11 cellular contexts compared by ENCODE assay signal in the genomic region with DNA sequence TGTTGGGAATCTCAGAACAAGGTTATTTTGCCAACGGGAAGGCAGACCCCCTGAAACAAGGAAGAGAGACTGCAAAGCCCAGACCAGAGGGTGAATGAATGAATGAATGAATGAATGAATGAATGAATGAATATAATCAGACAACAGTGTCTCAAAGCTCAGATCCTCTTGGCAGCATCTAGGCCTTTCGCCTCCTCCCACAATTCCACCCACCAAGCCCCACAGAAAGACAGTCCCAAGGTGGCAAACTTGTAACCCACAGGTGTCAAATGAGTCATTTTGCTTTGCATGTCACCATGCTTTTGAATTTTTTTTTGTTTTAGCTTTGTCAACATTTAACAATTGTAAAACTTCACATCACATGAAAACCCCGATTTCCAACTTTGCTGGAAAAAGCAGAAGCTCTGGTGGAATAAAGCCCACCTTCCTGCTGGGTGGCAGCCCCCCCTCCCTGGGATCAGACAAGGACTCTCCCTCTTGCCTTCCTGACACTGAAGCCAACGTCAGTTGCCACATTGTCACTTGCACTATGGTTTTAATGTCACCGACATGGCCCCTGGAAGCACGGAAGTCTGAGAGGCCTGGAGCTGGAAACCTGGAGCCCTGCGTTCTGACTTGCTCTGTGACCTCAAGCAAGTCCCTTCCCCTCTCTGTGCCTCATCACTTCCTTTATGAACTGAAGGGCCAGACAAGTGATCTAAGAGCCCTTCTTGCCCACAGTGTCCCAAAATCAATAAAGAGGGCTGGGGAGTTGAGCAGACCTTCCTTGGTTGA.
DNase-seq lines count a peak whose midpoint lies in the region; ATAC-seq and TF ChIP-seq lines count a peak whose summit lies in the region.
"Had no signal": no experiment of that assay in that cellular context is flagged by ENCODE, and none has a peak within 500 bp of the region (broad histone marks: within the 10 kb centered on the region; RNA-seq: fewer than 3 reads in every experiment).

No MANE protein-coding gene starts in this region.

- H3K4me1 ChIP-seq in heart left ventricle = peaks cover 0 to 10% (median 0%) of the 10 kb centered on the region in 12 donors
- peaks cover 13% of the 10 kb centered on the region for H3K4me1 ChIP-seq in lower lobe of right lung

- no peak overlapping the region for H3K27ac ChIP-seq in heart left ventricle
- H3K27ac ChIP-seq in lower lobe of right lung = no peak overlapping the region

- H3K27me3 Mint-ChIP-seq in stimulated activated naive CD8-positive, alpha-beta T cell treated with anti-CD3 and anti-CD28 coated beads, Interleukin-15, Interleukin-2, amounts not matched to agents 100 ng/mL and 50 ng/mL, for 24 hours = no peaks in the 10 kb centered on the region

- TF ChIP-seq CTCF in heart left ventricle (IDR thresholded peaks at IDR 0.05) (no peak), lower lobe of right lung (IDR thresholded peaks at IDR 0.05) (no peak)

- ATAC-seq in heart left ventricle (no peak), lower lobe of right lung (no peak), GM19455 (IDR thresholded peaks at IDR 0.05; ENCODE audit: unreplicated experiment) (no peak)
- ATAC-seq: esophagus mucosa had no signal

- H3K4me3 ChIP-seq in heart left ventricle (no peak overlapping the region), lower lobe of right lung (no peak overlapping the region)

- H3K36me3 ChIP-seq in heart left ventricle = no peaks in the 10 kb centered on the region
- no peaks in the 10 kb centered on the region for H3K36me3 ChIP-seq in lower lobe of right lung

- no peaks in the 10 kb centered on the region for H3K9me3 ChIP-seq in heart left ventricle
- H3K9me3 ChIP-seq in lower lobe of right lung = no peaks in the 10 kb centered on the region

- intact Hi-C loops in cardiac septum (cut with DNase I) (no loop called here), heart left ventricle (cut with DNase I) (no loop called here), lower lobe of right lung (cut with DNase I) (no loop called here)

- peak overlapping the region; percentile 79 for H3K27ac Mint-ChIP-seq in stimulated activated naive CD8-positive, alpha-beta T cell treated with anti-CD3 and anti-CD28 coated beads, Interleukin-15, Interleukin-2, amounts not matched to agents 100 ng/mL and 50 ng/mL, for 24 hours

- peak; percentile 49 for DNase-seq in cardiac septum (ENCODE audit: low spot score)
- DNase-seq in heart left ventricle = no peak
- peak; percentile 9 to 29 for DNase-seq in activated CD4-positive, alpha-beta T cell treated with anti-CD3 and anti-CD28 coated beads, Interleukin-2, amount 50 U/mL, for 48 hours
- DNase-seq in lower lobe of right lung = peak; percentile 9
- DNase-seq in GM19240 (ENCODE audit: insufficient read length, low spot score) = no peak
- DNase-seq in DMS153 treated with DMSO at 0.1 percent for 48 hours (lab: John Stamatoyannopoulos, UW; ENCODE audit: unreplicated experiment) = no peak
- DNase-seq: HCEC 1CT, small intestine had no signal

- no peak for TF ChIP-seq POLR2A in heart left ventricle (IDR thresholded peaks at IDR 0.05)

- H3K9me3 Mint-ChIP-seq in stimulated activated naive CD8-positive, alpha-beta T cell treated with anti-CD3 and anti-CD28 coated beads, Interleukin-15, Interleukin-2, amounts not matched to agents 100 ng/mL and 50 ng/mL, for 24 hours = no peaks in the 10 kb centered on the region

- no peak overlapping the region for H3K4me3 Mint-ChIP-seq in stimulated activated naive CD8-positive, alpha-beta T cell treated with anti-CD3 and anti-CD28 coated beads, Interleukin-15, Interleukin-2, amounts not matched to agents 100 ng/mL and 50 ng/mL, for 24 hours

- no peaks in the 10 kb centered on the region for H3K36me3 Mint-ChIP-seq in stimulated activated naive CD8-positive, alpha-beta T cell treated with anti-CD3 and anti-CD28 coated beads, Interleukin-15, Interleukin-2, amounts not matched to agents 100 ng/mL and 50 ng/mL, for 24 hours (ENCODE audit: low read depth)

- H3K4me1 Mint-ChIP-seq in stimulated activated naive CD8-positive, alpha-beta T cell treated with anti-CD3 and anti-CD28 coated beads, Interleukin-15, Interleukin-2, amounts not matched to agents 100 ng/mL and 50 ng/mL, for 24 hours (ENCODE audit: low read depth) = peaks cover 33% of the 10 kb centered on the region

- H3K27me3 ChIP-seq in heart left ventricle (peaks cover 0 to 13% (median 0%) of the 10 kb centered on the region in 9 donors), lower lobe of right lung (ENCODE audit: low read depth) (no peaks in the 10 kb centered on the region)

- WGBS in heart left ventricle, 4 donors = 77 to 84% (median 81%) methylated on average over 7 of the region's 7 CpGs

Comparison
In these comparisons a context has a peak if more than half of its experiments do, and no peak if none do; other contexts are left out.
1. DNase-seq: peak in cardiac septum (single experiment), activated CD4-positive, alpha-beta T cell treated with anti-CD3 and anti-CD28 coated beads, Interleukin-2, amount 50 U/mL, for 48 hours (2 of 2) and lower lobe of right lung (single experiment); none in heart left ventricle (0 of 5), GM19240 (single experiment) and DMS153 treated with DMSO at 0.1 percent for 48 hours (single experiment).